17 cellular contexts compared by ENCODE assay signal in genomic region chr3:8539419-8539818, GRCh38. TPM values are rescaled to one million over a fixed set of nuclear protein-coding genes. Genes with fewer than 3 reads are reported as not detected.
DNase-seq lines count a peak whose midpoint lies in the region; ATAC-seq and TF ChIP-seq lines count a peak whose summit lies in the region.
"Had no signal": no experiment of that assay in that cellular context is flagged by ENCODE, and none has a peak within 500 bp of the region (broad histone marks: within the 10 kb centered on the region; RNA-seq: fewer than 3 reads in every experiment).

No MANE protein-coding gene starts in this region.

- H3K18ac ChIP-seq in IMR-90 (ENCODE audit: low read depth, low read length) = peak overlapping the region; percentile 91

- H3K36me3 ChIP-seq in IMR-90 (ENCODE audit: control insufficient read depth, insufficient read depth, low read length) = peaks cover 28% of the 10 kb centered on the region
- H3K36me3 ChIP-seq: neutrophil had no signal

- peak overlapping the region; percentile 35; the same call in 1 of the 2 replicates for H2BK20ac ChIP-seq in IMR-90 (ENCODE audit: low read depth, low read length)

- intact Hi-C loops in IMR-90 (cut with micrococcal nuclease) = loop anchor here (5.0 to 10.0 kb wide), 2 partner anchors 37 to 95 kb away; partner anchors contain the start of gene LMCD1

- peak overlapping the region; percentile 17 for H3K4me3 Mint-ChIP-seq in nephron progenitor cell
- H3K4me3 Mint-ChIP-seq: activated CD4-positive, alpha-beta T cell treated with anti-CD3 and anti-CD28 coated beads for 36 hours; stimulated activated naive CD8-positive, alpha-beta T cell treated with anti-CD3 and anti-CD28 coated beads, Interleukin-15, amount 100 ng/mL, for 72 hours; T-helper 2 cell treated with Interferon-gamma antibody and Interleukin-4, amounts not matched to agents 5 μg/mL and 100 μg/mL, for 36 hours had no signal

- peaks cover 77% of the 10 kb centered on the region for H3K4me1 Mint-ChIP-seq in nephron progenitor cell
- H3K4me1 Mint-ChIP-seq: activated CD4-positive, alpha-beta T cell treated with anti-CD3 and anti-CD28 coated beads for 36 hours; stimulated activated naive CD8-positive, alpha-beta T cell treated with anti-CD3 and anti-CD28 coated beads, Interleukin-15, amount 100 ng/mL, for 72 hours had no signal

- H3K23ac ChIP-seq in IMR-90 (ENCODE audit: low read depth, low read length) = 0 out of 2 replicates have a peak overlapping the region, but pooled peaks have one; percentile 1

- H2AK9ac ChIP-seq in IMR-90 (replicated peaks; ENCODE audit: low read depth, low read length, poor library complexity) = peak overlapping the region; percentile 38

- 0 out of 2 replicates have a peak overlapping the region, but pooled peaks have one; percentile 10 for H3K4me2 ChIP-seq in IMR-90 (ENCODE audit: low read depth, low read length)

- peaks cover 15% of the 10 kb centered on the region for H3K9me1 ChIP-seq in IMR-90 (ENCODE audit: insufficient read depth, low read length)

- DNase-seq in AG10803 (ENCODE audit: low read depth) (peak; percentile 49), IMR-90 (peak; percentile 52), dermis blood vessel endothelial cell (peak; percentile 29), nephron progenitor cell (peak; percentile 37), Ammon's horn (ENCODE audit: low spot score) (no peak), mucosa of gallbladder (ENCODE audit: low spot score) (no peak)
- DNase-seq: activated CD4-positive, alpha-beta T cell treated with anti-CD3 and anti-CD28 coated beads for 36 hours; effector memory CD4-positive, alpha-beta T cell; NCI-H1436 treated with DMSO at 0.1 percent for 48 hours; NCI-H82; stimulated activated CD4-positive, alpha-beta T cell treated with anti-CD3 and anti-CD28 coated beads, Interleukin-2, amount 100 ng/mL, for 24 hours; stimulated activated naive CD8-positive, alpha-beta T cell treated with anti-CD3 and anti-CD28 coated beads, Interleukin-15, amount 100 ng/mL, for 72 hours had no signal

- H3K56ac ChIP-seq in IMR-90 (ENCODE audit: extremely low read depth, insufficient read depth, low read length) = no peak overlapping the region; the same call in 1 of the 2 replicates

- in situ Hi-C loops in IMR-90 (cut with MboI; ENCODE audit: low sequenced_read_pairs) = no loop called here

- 43% methylated on average over 4 of the region's 7 CpGs; no CpG with 5 or more reads in 1 of the 2 experiments for WGBS in IMR-90 (ENCODE audit: extremely low coverage in 2 of 2, insufficient read length in 1 of 2), 2 experiments

- TF ChIP-seq CTCF in AG10803 (conservative IDR thresholded peaks at IDR 0.05; ENCODE audit: low read length) = no peak
- TF ChIP-seq CTCF in IMR-90 (conservative IDR thresholded peaks at IDR 0.05; ENCODE audit: low read depth, low read length) = no peak
- TF ChIP-seq CTCF in nephron progenitor cell (IDR thresholded peaks at IDR 0.05) = no peak

- TF ChIP-seq RAD21 in IMR-90 (IDR thresholded peaks at IDR 0.05; ENCODE audit: low read length) = no peak

- CTCF ChIA-PET in IMR-90 (lab: Yijun Ruan, JAX) = interaction anchor here (1.0 kb wide), 1 partner anchor 107 kb away, joined by 4 read pairs; no protein-coding TSS in a partner anchor

- dilution Hi-C loops in IMR-90 (cut with HindIII; ENCODE audit: low sequenced_read_pairs, unreplicated experiment) = no loop called here

- peaks cover 17% of the 10 kb centered on the region for H3K4me1 ChIP-seq in IMR-90 (ENCODE audit: control insufficient read depth, insufficient read depth, low read length)

- no peaks in the 10 kb centered on the region for H4K20me1 ChIP-seq in IMR-90 (ENCODE audit: insufficient read depth, low read length)

- POLR2A ChIA-PET in IMR-90 (lab: Charles Lee; ENCODE audit: unreplicated experiment) = no interaction called here

- H3K79me1 ChIP-seq in IMR-90 (ENCODE audit: low read depth in 1 of 2, low read length in 2 of 2) = peaks cover 0 to 5% of the 10 kb centered on the region in 2 experiments; a peak in 1 of 4 replicates

- no peaks in the 10 kb centered on the region for H3K27me3 ChIP-seq in IMR-90 (ENCODE audit: control insufficient read depth, insufficient read depth, low read length)
- H3K27me3 ChIP-seq: neutrophil had no signal

- H4K91ac ChIP-seq in IMR-90 (ENCODE audit: insufficient read depth, low read depth, low read length) = peak overlapping the region; percentile 67

- peak overlapping the region; percentile 25 for H2BK5ac ChIP-seq in IMR-90 (ENCODE audit: low read depth, low read length, poor library complexity, severe bottlenecking)

- peak overlapping the region; percentile 42 for H3K4ac ChIP-seq in IMR-90 (ENCODE audit: low read depth, low read length)

- peak overlapping the region; percentile 53 for H3K27ac Mint-ChIP-seq in nephron progenitor cell
- H3K27ac Mint-ChIP-seq: activated CD4-positive, alpha-beta T cell treated with anti-CD3 and anti-CD28 coated beads for 36 hours; stimulated activated naive CD8-positive, alpha-beta T cell treated with anti-CD3 and anti-CD28 coated beads, Interleukin-15, amount 100 ng/mL, for 72 hours; T-helper 2 cell treated with Interferon-gamma antibody and Interleukin-4, amounts not matched to agents 5 μg/mL and 100 μg/mL, for 36 hours had no signal

- H3K27me3 Mint-ChIP-seq in nephron progenitor cell (ENCODE audit: low read depth, poor library complexity) = peaks cover 3% of the 10 kb centered on the region
- H3K27me3 Mint-ChIP-seq: activated CD4-positive, alpha-beta T cell treated with anti-CD3 and anti-CD28 coated beads for 36 hours had no signal

- peak overlapping the region; percentile 23 for H4K5ac ChIP-seq in IMR-90 (ENCODE audit: low read depth, low read length)

- peak overlapping the region; percentile 25 for H2AFZ ChIP-seq in IMR-90 (replicated peaks; ENCODE audit: low read length, poor library complexity)

- no peak for TF ChIP-seq POLR2A in IMR-90 (IDR thresholded peaks at IDR 0.05; ENCODE audit: low read depth, low read length)

- H2BK120ac ChIP-seq in IMR-90 (ENCODE audit: low read depth, low read length) = peak overlapping the region; percentile 72

- peaks cover 29% of the 10 kb centered on the region for H3K36me3 Mint-ChIP-seq in nephron progenitor cell (ENCODE audit: low read depth)

- H3K9me3 Mint-ChIP-seq in nephron progenitor cell = peaks cover 7% of the 10 kb centered on the region
- H3K9me3 Mint-ChIP-seq: stimulated activated naive CD8-positive, alpha-beta T cell treated with anti-CD3 and anti-CD28 coated beads, Interleukin-15, amount 100 ng/mL, for 72 hours; T-helper 2 cell treated with Interferon-gamma antibody and Interleukin-4, amounts not matched to agents 5 μg/mL and 100 μg/mL, for 36 hours had no signal

- no peak; the same call in 1 of the 2 replicates for ATAC-seq in IMR-90 (ENCODE audit: low read depth)
- ATAC-seq in GM21515 (IDR thresholded peaks at IDR 0.05; ENCODE audit: unreplicated experiment) = no peak
- ATAC-seq in HG03521 (IDR thresholded peaks at IDR 0.05; ENCODE audit: unreplicated experiment) = no peak
- ATAC-seq: activated CD4-positive, alpha-beta T cell treated with anti-CD3 and anti-CD28 coated beads for 36 hours; sciatic nerve; stimulated activated naive CD8-positive, alpha-beta T cell treated with anti-CD3 and anti-CD28 coated beads, Interleukin-15, amount 100 ng/mL, for 72 hours had no signal

- peak overlapping the region; percentile 70; the same call in 1 of the 3 replicates for H2BK15ac ChIP-seq in IMR-90 (ENCODE audit: low read depth, low read length)

- peak overlapping the region in 1 of 2 experiments; percentile 68; a peak in 2 of 4 replicates for H4K8ac ChIP-seq in IMR-90 (ENCODE audit: low read depth in 2 of 2, low read length in 2 of 2)

- BruUV-seq in IMR-90 (replicated peaks; lab: Mats Ljungman, UMichigan) = no TSS peak

- peak overlapping the region; percentile 6 for H3K14ac ChIP-seq in IMR-90 (replicated peaks; ENCODE audit: low read depth, low read length)

- H3K27ac ChIP-seq in IMR-90 (ENCODE audit: insufficient read depth, low read length) = peak overlapping the region; percentile 81
- H3K27ac ChIP-seq: neutrophil had no signal

- H3K9ac ChIP-seq in IMR-90 (ENCODE audit: low read depth, low read length) = 0 out of 2 replicates have a peak overlapping the region, but pooled peaks have one; percentile 35

- peak overlapping the region; percentile 70; the same call in 1 of the 2 replicates for H2AK5ac ChIP-seq in IMR-90 (ENCODE audit: low read depth, low read length)

- H3K4me3 ChIP-seq in AG10803 (ENCODE audit: low read length) (no peak overlapping the region), IMR-90 (ENCODE audit: insufficient read depth, low read depth, low read length) (no peak overlapping the region)

- H3K9me3 ChIP-seq in IMR-90 (ENCODE audit: control insufficient read depth, insufficient read depth, low read length) = no peaks in the 10 kb centered on the region
- H3K9me3 ChIP-seq: neutrophil had no signal

TF ChIP-seq in IMR-90, 13 proteins besides CTCF, POLR2A, EP300 and RAD21:
- no peak for TF ChIP-seq NFE2L2 (IDR thresholded peaks at IDR 0.05; ENCODE audit: low read depth, low read length)
- no peak for TF ChIP-seq USF2 (IDR thresholded peaks at IDR 0.05; ENCODE audit: low read depth, low read length)
- TF ChIP-seq CHD1 (IDR thresholded peaks at IDR 0.05; ENCODE audit: low read depth, low read length) = no peak
- TF ChIP-seq BHLHE40 (IDR thresholded peaks at IDR 0.05; ENCODE audit: low read depth, low read length) = no peak
- no peak for TF ChIP-seq CEBPB (IDR thresholded peaks at IDR 0.05; ENCODE audit: low read depth, low read length)
- no peak for TF ChIP-seq RFX5 (IDR thresholded peaks at IDR 0.05; ENCODE audit: low read depth, low read length)
TF ChIP-seq in IMR-90: peak in this region for 0.

RNA-seq across cellular contexts. Expression of gene LMCD1, which starts 37.8 kb away (rescaled TPM):
- total RNA-seq in IMR-90 (2012; rRNA removed) (33.6 and 50.0 TPM in 2 replicates), dermis blood vessel endothelial cell (39.9 and 106 TPM in 2 replicates), mucosa of gallbladder (77.9 TPM)
- 43.1 and 53.8 TPM in 2 replicates for polyA plus RNA-seq in IMR-90 (2012; rRNA removed)
- polyA plus RNA-seq in IMR-90 (2012; cell fraction: cytosol; rRNA removed) = 47.4 and 70.5 TPM in 2 replicates
- polyA plus RNA-seq in IMR-90 (2012; cell fraction: nucleus; rRNA removed; ENCODE audit: low replicate concordance) = 28.7 and 43.9 TPM in 2 replicates

Comparison
In these comparisons a context has a peak if more than half of its experiments do, and no peak if none do; other contexts are left out.
1. DNase-seq: peak in AG10803 (single experiment), IMR-90 (single experiment), dermis blood vessel endothelial cell (single experiment) and nephron progenitor cell (single experiment); none in Ammon's horn (single experiment) and mucosa of gallbladder (single experiment).